ENCODE assay signal across 39 cellular contexts in genomic region chrX:153384390-153384789, GRCh38. TPM values are rescaled to one million over a fixed set of nuclear protein-coding genes. Genes with fewer than 3 reads are reported as not detected.
"Had no signal": no experiment of that assay in that cellular context is flagged by ENCODE, and none has a peak within 500 bp of the region (broad histone marks: within the 10 kb centered on the region; RNA-seq: fewer than 3 reads in every experiment).

No MANE protein-coding gene starts in this region.

- H3K9me3 ChIP-seq: MG63 had no signal

- DNase-seq: Karpas-422, Kasumi-1, KBM-7, KG1, MG63, MM.1S, MV-4-11, NCI-H1048, NCI-H1092, NCI-H1092 treated with DMSO at 0.1 percent for 48 hours, NCI-H1105, NCI-H1105 treated with DMSO at 0.1 percent for 48 hours, NCI-H1417, NCI-H1417 treated with DMSO at 0.1 percent for 48 hours, NCI-H1436, NCI-H1436 treated with DMSO at 0.1 percent for 48 hours, NCI-H146, NCI-H1694, NCI-H1694 treated with DMSO at 0.1 percent for 48 hours, NCI-H187, NCI-H187 treated with DMSO at 0.1 percent for 48 hours, NCI-H1930, NCI-H2029, NCI-H2029 treated with DMSO at 0.1 percent for 48 hours, NCI-H2081, NCI-H2081 treated with DMSO at 0.1 percent for 48 hours, NCI-H2107, NCI-H2171, NCI-H2171 treated with DMSO at 0.1 percent for 48 hours, NCI-H2227 treated with DMSO at 0.1 percent for 48 hours, NCI-H226, NCI-H345, NCI-H446, NCI-H446 treated with DMSO at 0.1 percent for 48 hours had no signal

- H3K36me3 ChIP-seq: MG63 had no signal

- H3K27ac ChIP-seq: KMS-11 had no signal

- H3K27me3 ChIP-seq: MG63 had no signal

- H3K4me3 ChIP-seq: MG63 had no signal

RNA-seq across cellular contexts. Expression of gene PNMA6E, which starts 16.8 kb away (rescaled TPM):
- total RNA-seq: LHCN-M2, M059J, MCF 10A, NCI-H460 had no signal

RNA-seq across cellular contexts. Expression of gene ZFP92, which starts 26.9 kb away (rescaled TPM):
- total RNA-seq: LHCN-M2, M059J, MCF 10A had no signal
